Comparison of ENCODE assay signal across 18 cellular contexts in genomic region chr14:31070431-31070830, GRCh38. TPM values are rescaled to one million over a fixed set of nuclear protein-coding genes. Genes with fewer than 3 reads are reported as not detected.
DNase-seq lines count a peak whose midpoint lies in the region; ATAC-seq and TF ChIP-seq lines count a peak whose summit lies in the region.
"Had no signal": no experiment of that assay in that cellular context is flagged by ENCODE, and none has a peak within 500 bp of the region (broad histone marks: within the 10 kb centered on the region; RNA-seq: fewer than 3 reads in every experiment).

No MANE protein-coding gene starts in this region.

- TF ChIP-seq CTCF in fibroblast of mammary gland (conservative IDR thresholded peaks at IDR 0.05; ENCODE audit: control insufficient read depth, insufficient read depth, low read depth, low read length) = no peak

- peaks cover 3 to 5% (median 5%) of the 10 kb centered on the region in 3 donors for H3K9me3 Mint-ChIP-seq in T-cell
- H3K9me3 Mint-ChIP-seq: activated CD8-positive, alpha-beta T cell treated with anti-CD3 and anti-CD28 coated beads for 36 hours; T-helper 1 cell treated with Interleukin-12 subunit alpha and Interleukin-12 subunit beta and Interleukin-4 antibody, amounts not matched to agents 30 μg/mL and 1 μg/mL, for 36 hours had no signal

- no peak for ATAC-seq in T-cell (replicated peaks in 1 of 4)
- no peak for ATAC-seq in HG03439 (IDR thresholded peaks at IDR 0.05; ENCODE audit: unreplicated experiment)
- ATAC-seq: activated CD8-positive, alpha-beta T cell treated with anti-CD3 and anti-CD28 coated beads for 36 hours; GM12878; heart right ventricle; K562 had no signal

- peaks cover 24% of the 10 kb centered on the region for H3K4me1 ChIP-seq in SJSA1 (replicated peaks)
- H3K4me1 ChIP-seq: psoas muscle had no signal

- no peak overlapping the region for H3K4me3 Mint-ChIP-seq in T-cell
- H3K4me3 Mint-ChIP-seq: activated CD8-positive, alpha-beta T cell treated with anti-CD3 and anti-CD28 coated beads for 36 hours; activated naive CD4-positive, alpha-beta T cell treated with anti-CD3 and anti-CD28 coated beads for 36 hours; T-helper 1 cell treated with Interleukin-12 subunit alpha and Interleukin-12 subunit beta and Interleukin-4 antibody, amounts not matched to agents 30 μg/mL and 1 μg/mL, for 36 hours had no signal

- POLR2A ChIA-PET in T-cell (lab: Charles Lee) = no interaction called here

- no peaks in the 10 kb centered on the region for H3K27me3 Mint-ChIP-seq in T-cell
- H3K27me3 Mint-ChIP-seq: activated CD8-positive, alpha-beta T cell treated with anti-CD3 and anti-CD28 coated beads for 36 hours had no signal

- no peak overlapping the region for H3K27ac Mint-ChIP-seq in T-cell
- H3K27ac Mint-ChIP-seq: activated CD8-positive, alpha-beta T cell treated with anti-CD3 and anti-CD28 coated beads for 36 hours; activated naive CD4-positive, alpha-beta T cell treated with anti-CD3 and anti-CD28 coated beads for 36 hours; T-helper 1 cell treated with Interleukin-12 subunit alpha and Interleukin-12 subunit beta and Interleukin-4 antibody, amounts not matched to agents 30 μg/mL and 1 μg/mL, for 36 hours had no signal

- H3K36me3 ChIP-seq in SJSA1 = no peaks in the 10 kb centered on the region

- H3K36me3 Mint-ChIP-seq in T-cell = peaks cover 41% of the 10 kb centered on the region

- peak overlapping the region; percentile 78 for H3K27ac ChIP-seq in SJSA1
- H3K27ac ChIP-seq: heart right ventricle, psoas muscle had no signal

- no peaks in the 10 kb centered on the region for H3K9me3 ChIP-seq in SJSA1 (replicated peaks)
- H3K9me3 ChIP-seq: psoas muscle had no signal

- H3K4me3 ChIP-seq in SJSA1 = no peak overlapping the region
- H3K4me3 ChIP-seq in fibroblast of mammary gland (ENCODE audit: control insufficient read depth, low read depth, low read length) = no peak overlapping the region
- no peak overlapping the region for H3K4me3 ChIP-seq in skeletal muscle cell (ENCODE audit: low read depth, low read length)
- H3K4me3 ChIP-seq: GM12878, heart right ventricle, K562, psoas muscle had no signal

- DNase-seq in GM03348 (ENCODE audit: low spot score) = peak; percentile 85
- DNase-seq in SJSA1 (ENCODE audit: low read depth in 1 of 2, low spot score in 2 of 2) = peak; percentile 69 to 74
- DNase-seq in fibroblast of mammary gland (ENCODE audit: low read depth) = peak; percentile 74
- peak; percentile 68 for DNase-seq in skeletal muscle cell (ENCODE audit: low read depth)
- no peak for DNase-seq in hippocampal formation (lab: John Stamatoyannopoulos, UW)
- DNase-seq in T-cell = no peak
- DNase-seq in activated T-cell treated with anti-CD3 and anti-CD28 coated beads, Interleukin-2, amount 50 U/mL, for 48 hours = no peak
- DNase-seq: activated CD8-positive, alpha-beta T cell treated with anti-CD3 and anti-CD28 coated beads for 36 hours; activated naive CD4-positive, alpha-beta T cell treated with anti-CD3 and anti-CD28 coated beads for 36 hours; COR-L47; dermis blood vessel endothelial cell; heart right ventricle; NCI-H2081 treated with DMSO at 0.1 percent for 48 hours; psoas muscle had no signal

- no peaks in the 10 kb centered on the region for H3K4me1 Mint-ChIP-seq in T-cell

- H3K27me3 ChIP-seq in SJSA1 (replicated peaks) = no peaks in the 10 kb centered on the region
- H3K27me3 ChIP-seq: heart right ventricle had no signal

- CTCF ChIA-PET in T-cell (lab: Charles Lee) = no interaction called here

RNA-seq across cellular contexts. Expression of gene STRN3, which starts 44.3 kb away (rescaled TPM):
- total RNA-seq in SJSA1 (2014; rRNA removed; shearing (Covaris generic)) = 26.8 and 52.2 TPM in 2 replicates
- total RNA-seq in T-cell = 10 to 100 TPM; 18.4 to 31.4 (median 21.5) TPM

RNA-seq across cellular contexts. Expression of gene AP4S1, which starts 45.0 kb away (rescaled TPM):
- total RNA-seq in SJSA1 (2014; rRNA removed; shearing (Covaris generic)) = 1.4 and 9.3 TPM in 2 replicates
- total RNA-seq in T-cell = 10 to 100 TPM; 12.7 to 16.5 (median 14.7) TPM

Comparison
In these comparisons a context has a peak if more than half of its experiments do, and no peak if none do; other contexts are left out.
1. DNase-seq: peak in GM03348 (single experiment), SJSA1 (2 of 2), fibroblast of mammary gland (single experiment) and skeletal muscle cell (single experiment); none in hippocampal formation (0 of 2), T-cell (0 of 34) and activated T-cell treated with anti-CD3 and anti-CD28 coated beads, Interleukin-2, amount 50 U/mL, for 48 hours (0 of 2).